ENCODE assay signal across 15 cellular contexts in the genomic region with DNA sequence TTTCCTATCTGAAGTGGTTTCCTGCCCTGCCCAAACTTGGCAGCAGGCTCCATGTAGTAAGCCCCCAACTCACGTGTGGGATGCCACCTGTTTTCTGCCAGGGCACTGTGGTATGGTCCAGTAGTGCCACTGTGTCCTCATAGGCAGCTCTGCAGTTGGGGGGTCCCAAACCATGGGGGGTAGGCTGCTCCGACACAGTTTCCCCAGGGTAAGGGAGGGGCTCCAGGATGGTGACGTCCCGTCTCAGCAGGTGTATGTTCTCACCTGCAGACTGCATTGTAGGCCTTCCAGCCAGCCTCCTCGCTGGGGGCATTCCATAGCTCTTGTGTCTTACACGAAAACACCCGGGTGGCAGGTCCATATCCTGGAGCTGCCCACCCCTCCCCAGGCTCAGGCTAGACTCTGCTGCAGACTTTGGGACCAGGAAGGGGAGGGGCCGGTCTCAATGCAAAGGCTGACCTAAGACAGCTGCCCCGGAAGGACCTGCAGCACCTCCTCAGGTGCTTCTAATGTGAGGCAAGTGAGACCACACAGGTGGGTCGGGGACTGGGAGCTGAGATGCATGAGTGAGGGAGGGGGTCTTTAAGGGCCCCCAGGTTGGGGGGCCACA.
DNase-seq lines count a peak whose midpoint lies in the region; ATAC-seq and TF ChIP-seq lines count a peak whose summit lies in the region.
"Had no signal": no experiment of that assay in that cellular context is flagged by ENCODE, and none has a peak within 500 bp of the region (broad histone marks: within the 10 kb centered on the region; RNA-seq: fewer than 3 reads in every experiment).

No MANE protein-coding gene starts in this region.

- intact Hi-C loops in esophagus muscularis mucosa (cut with DNase I), result no loop called here

- no peak for TF ChIP-seq EP300 in esophagus muscularis mucosa (IDR thresholded peaks at IDR 0.05)

- no peak overlapping the region for H3K4me2 ChIP-seq in neuronal stem cell (ENCODE audit: insufficient read depth, low read length, poor library complexity, severe bottlenecking)
- H3K4me2 ChIP-seq: A549 had no signal

- peak overlapping the region; percentile 45 for H3K18ac ChIP-seq in neuronal stem cell (ENCODE audit: low read length)

- peak; percentile 42 to 79 for DNase-seq in NCI-H524 (lab: John Stamatoyannopoulos, UW)
- no peak for DNase-seq in NCI-H524 treated with DMSO at 0.1 percent for 48 hours (lab: John Stamatoyannopoulos, UW)
- DNase-seq in esophagus muscularis mucosa (ENCODE audit: extremely low spot score), result peak; percentile 91
- no peak for DNase-seq in neuronal stem cell (ENCODE audit: low spot score)
- DNase-seq in NCI-H2171 (lab: John Stamatoyannopoulos, UW), result no peak
- no peak for DNase-seq in foreskin melanocyte
- DNase-seq: AML-193; Caco-2; CD4-positive, alpha-beta T cell; GOT3; H7 had no signal

- no peak overlapping the region for H2AK5ac ChIP-seq in neuronal stem cell (ENCODE audit: low read depth, low read length)

- WGBS in esophagus muscularis mucosa, result 62% methylated on average over 8 of the region's 10 CpGs
- no CpG with 5 or more reads among the region's 10 CpGs for WGBS in neuronal stem cell (ENCODE audit: extremely low coverage in 2 of 2, insufficient read length in 2 of 2, insufficient replicate concordance in 1 of 2), 2 donors

- no peaks in the 10 kb centered on the region for H3K4me1 ChIP-seq in esophagus muscularis mucosa
- peaks cover 4 to 7% of the 10 kb centered on the region in 2 donors for H3K4me1 ChIP-seq in neuronal stem cell (ENCODE audit: control insufficient read depth in 2 of 2, insufficient read depth in 1 of 2, low read depth in 1 of 2, low read length in 2 of 2)
- H3K4me1 ChIP-seq: A549, Caco-2 had no signal

- H3K14ac ChIP-seq in neuronal stem cell (ENCODE audit: low read length), result no peak overlapping the region

- TF ChIP-seq POLR2A in esophagus muscularis mucosa (IDR thresholded peaks at IDR 0.05; ENCODE audit: low read depth) (no peak), GM18505 (IDR thresholded peaks at IDR 0.05; ENCODE audit: borderline replicate concordance, extremely low read depth, insufficient read depth, insufficient read length) (no peak)

- H3K9ac ChIP-seq in neuronal stem cell (ENCODE audit: low read depth, low read length, poor library complexity), result no peak overlapping the region

- TF ChIP-seq CTCF in esophagus muscularis mucosa (IDR thresholded peaks at IDR 0.05), result no peak

- no peaks in the 10 kb centered on the region for H3K79me1 ChIP-seq in neuronal stem cell (ENCODE audit: low read depth, low read length)

- H3K4me3 ChIP-seq in esophagus muscularis mucosa (no peak overlapping the region), neuronal stem cell (ENCODE audit: low read length in 2 of 2) (no peak overlapping the region)
- H3K4me3 ChIP-seq: A549 had no signal

- no peak for ATAC-seq in GM18505 (IDR thresholded peaks at IDR 0.05; ENCODE audit: unreplicated experiment)
- ATAC-seq: A549 had no signal

- peak overlapping the region; percentile 26 for H2BK12ac ChIP-seq in neuronal stem cell (ENCODE audit: low read length)

- no peaks in the 10 kb centered on the region for H3K9me3 ChIP-seq in esophagus muscularis mucosa
- H3K9me3 ChIP-seq in neuronal stem cell (replicated peaks in 1 of 2; ENCODE audit: control insufficient read depth in 2 of 2, insufficient read depth in 1 of 2, low read depth in 1 of 2, low read length in 2 of 2), result peaks cover 0 to 7% of the 10 kb centered on the region in 2 donors
- H3K9me3 ChIP-seq: A549, Caco-2 had no signal

- H3K4ac ChIP-seq in neuronal stem cell (ENCODE audit: low read length), result no peak overlapping the region

- no peak overlapping the region for H4K8ac ChIP-seq in neuronal stem cell (ENCODE audit: low read depth, low read length)

- no peak overlapping the region for H2BK5ac ChIP-seq in neuronal stem cell (ENCODE audit: low read length)

- H4K91ac ChIP-seq in neuronal stem cell (ENCODE audit: low read depth, low read length, poor library complexity), result no peak overlapping the region

- H3K27me3 ChIP-seq in esophagus muscularis mucosa (peaks cover 0 to 63% (median under 1%) of the 10 kb centered on the region in 4 donors), neuronal stem cell (ENCODE audit: control insufficient read depth in 3 of 3, insufficient read depth in 3 of 3, low read depth in 1 of 3, low read length in 3 of 3) (peaks cover 0 to 15% (median 0%) of the 10 kb centered on the region in 3 experiments)

- H3K27ac ChIP-seq in esophagus muscularis mucosa (replicated peaks in 1 of 4), result no peak overlapping the region
- no peak overlapping the region for H3K27ac ChIP-seq in neuronal stem cell (replicated peaks; ENCODE audit: low read length)
- H3K27ac ChIP-seq: 22Rv1, A549, C4-2B had no signal

- H3K36me3 ChIP-seq in esophagus muscularis mucosa, result no peaks in the 10 kb centered on the region
- no peaks in the 10 kb centered on the region for H3K36me3 ChIP-seq in neuronal stem cell (replicated peaks in 1 of 2; ENCODE audit: control insufficient read depth in 2 of 2, insufficient read depth in 2 of 2, low read length in 2 of 2)

- no peak overlapping the region for H2BK15ac ChIP-seq in neuronal stem cell (ENCODE audit: low read length)

- H3K23ac ChIP-seq in neuronal stem cell (ENCODE audit: low read depth, low read length, poor library complexity), result peak overlapping the region; percentile 23

- H2AFZ ChIP-seq in neuronal stem cell (ENCODE audit: low read length), result no peak overlapping the region

- H2BK120ac ChIP-seq in neuronal stem cell (ENCODE audit: low read depth, low read length), result no peak overlapping the region

Comparison
In these comparisons a context has a peak if more than half of its experiments do, and no peak if none do; other contexts are left out.
1. DNase-seq: peak in NCI-H524 (2 of 2) and esophagus muscularis mucosa (single experiment); none in NCI-H524 treated with DMSO at 0.1 percent for 48 hours (single experiment), neuronal stem cell (single experiment), NCI-H2171 (single experiment) and foreskin melanocyte (single experiment).